Comparison of ENCODE assay signal across 8 cellular contexts in genomic region chr10:100481462-100482081, GRCh38. TPM values are rescaled to one million over a fixed set of nuclear protein-coding genes. Genes with fewer than 3 reads are reported as not detected.
DNase-seq lines count a peak whose midpoint lies in the region; ATAC-seq and TF ChIP-seq lines count a peak whose summit lies in the region.

No MANE protein-coding gene starts in this region.

- no peak overlapping the region for H2AFZ ChIP-seq in neural progenitor cell (replicated peaks)

- H3K4me3 Mint-ChIP-seq in neural progenitor cell, result peak overlapping the region; percentile 81
- peak overlapping the region; percentile 84 to 87 for H3K4me3 Mint-ChIP-seq in stimulated activated naive CD8-positive, alpha-beta T cell treated with anti-CD3 and anti-CD28 coated beads, Interleukin-15, amount 100 ng/mL, for 72 hours

- DNase-seq in EH (ENCODE audit: low read depth) (peak; percentile 86), H4 (ENCODE audit: low spot score) (peak; percentile 85), LoVo (ENCODE audit: low spot score) (peak; percentile 79), RWPE2 (ENCODE audit: low spot score) (no peak), foreskin melanocyte (peak; percentile 88), neural progenitor cell (ENCODE audit: low spot score) (peak; percentile 85)
- peak; percentile 96 for DNase-seq in activated effector memory CD4-positive, alpha-beta T cell treated with anti-CD3 and anti-CD28 coated beads, Interleukin-2, amount 50 U/mL, for 16 hours
- peak; percentile 92 for DNase-seq in stimulated activated naive CD8-positive, alpha-beta T cell treated with anti-CD3 and anti-CD28 coated beads, Interleukin-15, amount 100 ng/mL, for 72 hours

- H4K20me1 ChIP-seq in neural progenitor cell (ENCODE audit: low read depth), result peaks cover 11% of the 10 kb centered on the region

- H3K4me1 ChIP-seq in RWPE2 (ENCODE audit: insufficient read depth, poor library complexity, severe bottlenecking) (no peaks in the 10 kb centered on the region), neural progenitor cell (peaks cover 38% of the 10 kb centered on the region)

- peaks cover 46% of the 10 kb centered on the region for H3K27me3 ChIP-seq in RWPE2 (ENCODE audit: insufficient read depth, poor library complexity, severe bottlenecking)
- H3K27me3 ChIP-seq in neural progenitor cell, result peaks cover 82% of the 10 kb centered on the region

- peaks cover 4% of the 10 kb centered on the region for H3K79me2 ChIP-seq in neural progenitor cell (ENCODE audit: low read depth)

- H3K9ac ChIP-seq in neural progenitor cell, result no peak overlapping the region

- H3K9me3 ChIP-seq in RWPE2 (ENCODE audit: severe bottlenecking) (no peaks in the 10 kb centered on the region), neural progenitor cell (ENCODE audit: low read depth) (no peaks in the 10 kb centered on the region)

- peak; percentile 95 for ATAC-seq in RWPE2 (ENCODE audit: low read depth)
- ATAC-seq in stimulated activated naive CD8-positive, alpha-beta T cell treated with anti-CD3 and anti-CD28 coated beads, Interleukin-15, amount 100 ng/mL, for 72 hours, result peak; percentile 97

- peaks cover 17% of the 10 kb centered on the region for H3K36me3 Mint-ChIP-seq in neural progenitor cell

- peaks cover 50% of the 10 kb centered on the region for H3K4me1 Mint-ChIP-seq in neural progenitor cell
- H3K4me1 Mint-ChIP-seq in stimulated activated naive CD8-positive, alpha-beta T cell treated with anti-CD3 and anti-CD28 coated beads, Interleukin-15, amount 100 ng/mL, for 72 hours, result peaks cover 25% of the 10 kb centered on the region

- H3K36me3 ChIP-seq in RWPE2 (ENCODE audit: low read depth) (no peaks in the 10 kb centered on the region), neural progenitor cell (no peaks in the 10 kb centered on the region)

- H3K4me2 ChIP-seq in neural progenitor cell, result peak overlapping the region; percentile 83

- TF ChIP-seq CTCF in RWPE2 (IDR thresholded peaks at IDR 0.05; ENCODE audit: poor library complexity, severe bottlenecking) (no peak), neural progenitor cell (IDR thresholded peaks at IDR 0.05) (no peak)

- no peak overlapping the region for H3K27ac ChIP-seq in RWPE2 (ENCODE audit: poor library complexity, severe bottlenecking)
- no peak overlapping the region for H3K27ac ChIP-seq in neural progenitor cell

- peak overlapping the region; percentile 19 for H3K27ac Mint-ChIP-seq in neural progenitor cell
- H3K27ac Mint-ChIP-seq in stimulated activated naive CD8-positive, alpha-beta T cell treated with anti-CD3 and anti-CD28 coated beads, Interleukin-15, amount 100 ng/mL, for 72 hours, result no peak overlapping the region

- peaks cover 41% of the 10 kb centered on the region for H3F3A ChIP-seq in neural progenitor cell (ENCODE audit: low read depth)

- peaks cover 20% of the 10 kb centered on the region for H3K27me3 Mint-ChIP-seq in neural progenitor cell (ENCODE audit: insufficient read depth, low read depth)
- peaks cover 29% of the 10 kb centered on the region for H3K27me3 Mint-ChIP-seq in stimulated activated naive CD8-positive, alpha-beta T cell treated with anti-CD3 and anti-CD28 coated beads, Interleukin-15, amount 100 ng/mL, for 72 hours

- H3K9me3 Mint-ChIP-seq in neural progenitor cell, result no peaks in the 10 kb centered on the region
- no peaks in the 10 kb centered on the region for H3K9me3 Mint-ChIP-seq in stimulated activated naive CD8-positive, alpha-beta T cell treated with anti-CD3 and anti-CD28 coated beads, Interleukin-15, amount 100 ng/mL, for 72 hours

- H3K4me3 ChIP-seq in RWPE2 (ENCODE audit: severe bottlenecking), result peak overlapping the region; percentile 22
- H3K4me3 ChIP-seq in neural progenitor cell, result peak overlapping the region; percentile 50

RNA-seq across cellular contexts. Expression of gene WNT8B, which starts 18.8 kb away (rescaled TPM):
- total RNA-seq in H4 (2014; rRNA removed; shearing (Covaris generic)), result not detected in 2 replicates
- total RNA-seq in neural progenitor cell (ENCODE audit: low replicate concordance), result 5.8 and 9.0 TPM in 2 replicates

RNA-seq across cellular contexts. Expression of gene SEC31B, which starts 38.1 kb away (rescaled TPM):
- total RNA-seq in H4 (2014; rRNA removed; shearing (Covaris generic)), result 0.31 and 0.33 TPM in 2 replicates
- 8.8 and 11.6 TPM in 2 replicates for total RNA-seq in neural progenitor cell (ENCODE audit: low replicate concordance)

RNA-seq across cellular contexts. Expression of gene NDUFB8, which starts 48.1 kb away (rescaled TPM):
- 184 and 195 TPM in 2 replicates for total RNA-seq in H4 (2014; rRNA removed; shearing (Covaris generic))
- total RNA-seq in neural progenitor cell (ENCODE audit: low replicate concordance), result 124 and 144 TPM in 2 replicates

RNA-seq across cellular contexts. Expression of gene HIF1AN, which starts 54.2 kb away (rescaled TPM):
- total RNA-seq in H4 (2014; rRNA removed; shearing (Covaris generic)), result 5.6 and 6.4 TPM in 2 replicates
- 24.2 and 26.4 TPM in 2 replicates for total RNA-seq in neural progenitor cell (ENCODE audit: low replicate concordance)
